In genomic region chr11:36447514-36447913, GRCh38 we compare ENCODE assay signal across 27 cellular contexts.
DNase-seq lines count a peak whose midpoint lies in the region; ATAC-seq and TF ChIP-seq lines count a peak whose summit lies in the region.
"Had no signal": no experiment of that assay in that cellular context is flagged by ENCODE, and none has a peak within 500 bp of the region (broad histone marks: within the 10 kb centered on the region; RNA-seq: fewer than 3 reads in every experiment).

No MANE protein-coding gene starts in this region.

- H3K27ac ChIP-seq in psoas muscle = no peak overlapping the region
- H3K27ac ChIP-seq in MM.1S (ENCODE audit: low read length) = no peak overlapping the region
- H3K27ac ChIP-seq: cardiac muscle cell, ovary, right atrium auricular region, thyroid gland, WERI-Rb-1 had no signal

- no peaks in the 10 kb centered on the region for H4K20me1 ChIP-seq in MM.1S (ENCODE audit: insufficient read depth, low read length)

- H3K79me2 ChIP-seq in MM.1S (ENCODE audit: low read length) = no peaks in the 10 kb centered on the region

- intact Hi-C loops in psoas muscle (cut with DNase I) = no loop called here

- H3K36me3 ChIP-seq in psoas muscle (ENCODE audit: insufficient read depth in 1 of 2, low read depth in 1 of 2) (no peaks in the 10 kb centered on the region), MM.1S (replicated peaks; ENCODE audit: insufficient read depth, low read length) (no peaks in the 10 kb centered on the region)
- H3K36me3 ChIP-seq: cardiac muscle cell, ovary, right atrium auricular region, thyroid gland, WERI-Rb-1 had no signal

- H3K9me3 ChIP-seq in psoas muscle (no peaks in the 10 kb centered on the region), MM.1S (replicated peaks; ENCODE audit: insufficient read depth, low read length) (no peaks in the 10 kb centered on the region)
- H3K9me3 ChIP-seq: ovary, right atrium auricular region, thyroid gland had no signal

- WGBS in psoas muscle, 3 donors = 25 to 46% (median 27%) methylated on average over 2 of the region's 2 CpGs

- peaks cover 7% of the 10 kb centered on the region for H3K4me1 ChIP-seq in psoas muscle
- H3K4me1 ChIP-seq in MM.1S (ENCODE audit: low read length) = no peaks in the 10 kb centered on the region

- TF ChIP-seq CTCF in fibroblast of pulmonary artery (IDR thresholded peaks at IDR 0.05; ENCODE audit: low read length, missing control alignments) (no peak), psoas muscle (IDR thresholded peaks at IDR 0.05) (no peak), MM.1S (IDR thresholded peaks at IDR 0.05; ENCODE audit: low read length) (no peak)

- DNase-seq in GM03348 (ENCODE audit: low spot score) (peak; percentile 25), RPMI7951 (ENCODE audit: low read depth) (peak; percentile 47), fibroblast of pulmonary artery (ENCODE audit: low read depth) (peak; percentile 32), psoas muscle (no peak), AML-193 (lab: John Stamatoyannopoulos, UW) (no peak), MM.1S (no peak), SHP77 (lab: John Stamatoyannopoulos, UW) (no peak)
- no peak for DNase-seq in activated CD4-positive, alpha-beta T cell treated with anti-CD3 and anti-CD28 coated beads for 1 hour
- DNase-seq: activated CD8-positive, alpha-beta memory T cell treated with anti-CD3 and anti-CD28 coated beads, Interleukin-2, amount 50 U/mL, for 4 hours; anterior cingulate cortex; CD4-positive, alpha-beta memory T cell; dermis blood vessel endothelial cell; head of caudate nucleus; left cardiac atrium; mesendoderm; MV-4-11; naive B cell; NCI-H526; ovary; stimulated activated CD4-positive, alpha-beta T cell treated with anti-CD3 and anti-CD28 coated beads, Interleukin-12 subunit alpha, Interleukin-12 subunit beta, amount 100 ng/mL, for 4 hours; stimulated activated naive CD8-positive, alpha-beta T cell treated with anti-CD3 and anti-CD28 coated beads, Interleukin-15, Interleukin-2, amounts not matched to agents 100 U/mL and 50 U/mL, for 24 hours; T-helper 9 cell; WERI-Rb-1 had no signal

- H3K4me3 ChIP-seq in fibroblast of pulmonary artery (replicated peaks; ENCODE audit: low read depth, low read length) (no peak overlapping the region), psoas muscle (no peak overlapping the region), MM.1S (ENCODE audit: low read length) (no peak overlapping the region)
- H3K4me3 ChIP-seq: cardiac muscle cell, ovary, right atrium auricular region, thyroid gland had no signal

- no peaks in the 10 kb centered on the region for H3K9me2 ChIP-seq in MM.1S (replicated peaks; ENCODE audit: insufficient read depth, low read length)

- no peak overlapping the region for H3K4me2 ChIP-seq in MM.1S (ENCODE audit: low read depth, low read length)

- H3F3A ChIP-seq in MM.1S (ENCODE audit: insufficient read depth, low read length) = no peaks in the 10 kb centered on the region

- H3K9ac ChIP-seq in MM.1S (ENCODE audit: low read length) = no peak overlapping the region

- no peaks in the 10 kb centered on the region for H3K27me3 ChIP-seq in psoas muscle (ENCODE audit: insufficient read depth in 3 of 3, low read length in 2 of 3)
- no peaks in the 10 kb centered on the region for H3K27me3 ChIP-seq in MM.1S (replicated peaks; ENCODE audit: insufficient read depth, low read length)
- H3K27me3 ChIP-seq: ovary, right atrium auricular region, thyroid gland had no signal

- H2AFZ ChIP-seq in MM.1S (ENCODE audit: low read length) = no peak overlapping the region

- peak; percentile 22 to 49 (median 40) for ATAC-seq in psoas muscle
- ATAC-seq: left cardiac atrium; Right ventricle myocardium inferior; stimulated activated naive CD8-positive, alpha-beta T cell treated with anti-CD3 and anti-CD28 coated beads, Interleukin-15, Interleukin-2, amounts not matched to agents 100 U/mL and 50 U/mL, for 24 hours had no signal

Comparison
In these comparisons a context has a peak if more than half of its experiments do, and no peak if none do; other contexts are left out.
1. DNase-seq: peak in GM03348 (single experiment), RPMI7951 (single experiment) and fibroblast of pulmonary artery (single experiment); none in psoas muscle (0 of 2), AML-193 (0 of 2), MM.1S (single experiment), activated CD4-positive, alpha-beta T cell treated with anti-CD3 and anti-CD28 coated beads for 1 hour (single experiment) and SHP77 (0 of 2).